Comparison of ENCODE assay signal across 15 cellular contexts in genomic region chr6:1024587-1024986, GRCh38.
DNase-seq lines count a peak whose midpoint lies in the region; ATAC-seq and TF ChIP-seq lines count a peak whose summit lies in the region.
"Had no signal": no experiment of that assay in that cellular context is flagged by ENCODE, and none has a peak within 500 bp of the region (broad histone marks: within the 10 kb centered on the region; RNA-seq: fewer than 3 reads in every experiment).

No MANE protein-coding gene starts in this region.

- in situ Hi-C loops in HAP-1 (cut with MboI; ENCODE audit: low sequenced_read_pairs), result no loop called here

- H3K9me3 ChIP-seq in PC-9 (ENCODE audit: insufficient read depth, low read depth) (no peaks in the 10 kb centered on the region), HAP-1 (no peaks in the 10 kb centered on the region)
- H3K9me3 ChIP-seq: Peyer's patch had no signal

- intact Hi-C loops in PC-9 (cut with micrococcal nuclease; ENCODE audit: unreplicated experiment), result no loop called here

- H4K20me1 ChIP-seq in PC-9 (ENCODE audit: insufficient read depth), result no peaks in the 10 kb centered on the region

- H3K4me3 ChIP-seq in PC-9 (no peak overlapping the region), HAP-1 (no peak overlapping the region)
- H3K4me3 ChIP-seq: left ventricle myocardium inferior, Peyer's patch, tibial nerve had no signal

- DNase-seq in GF-D8 (lab: John Stamatoyannopoulos, UW) (peak; percentile 16), PC-9 (peak in 1 of 2 experiments; percentile 92), epithelial cell of prostate (ENCODE audit: low read depth, low spot score) (peak; percentile 62), putamen (ENCODE audit: low spot score) (peak; percentile 12), DMS153 (lab: John Stamatoyannopoulos, UW) (no peak), NCI-H524 treated with DMSO at 0.1 percent for 48 hours (lab: John Stamatoyannopoulos, UW) (no peak), HAP-1 (ENCODE audit: low spot score in 2 of 2) (no peak)
- DNase-seq: activated CD4-positive, alpha-beta T cell treated with anti-CD3 and anti-CD28 coated beads for 48 hours; activated naive CD4-positive, alpha-beta T cell treated with anti-CD3 and anti-CD28 coated beads, Interleukin-2, amount 50 U/mL, for 16 hours; left ventricle myocardium inferior; NCI-H1694 treated with DMSO at 0.1 percent for 48 hours; Peyer's patch; posterior cingulate gyrus had no signal

- BruUV-seq in PC-9 (replicated peaks; lab: Mats Ljungman, UMichigan), result no TSS peak

- H3K36me3 ChIP-seq in PC-9 (ENCODE audit: low read depth) (no peaks in the 10 kb centered on the region), HAP-1 (replicated peaks) (no peaks in the 10 kb centered on the region)
- H3K36me3 ChIP-seq: left ventricle myocardium inferior, Peyer's patch, tibial nerve had no signal

- no peaks in the 10 kb centered on the region for H3F3A ChIP-seq in PC-9 (ENCODE audit: insufficient read depth, low read depth)

- POLR2A ChIA-PET in PC-9 (lab: Charles Lee; ENCODE audit: unreplicated experiment), result no interaction called here

- CTCF ChIA-PET in PC-9 (lab: Charles Lee), result no interaction called here

- no peak for TF ChIP-seq CTCF in PC-9 (conservative IDR thresholded peaks at IDR 0.05)

- no peak for ATAC-seq in HG03175 (IDR thresholded peaks at IDR 0.05; ENCODE audit: unreplicated experiment)

- H3K4me1 ChIP-seq in PC-9 (replicated peaks; ENCODE audit: insufficient read depth) (peaks cover 17% of the 10 kb centered on the region), HAP-1 (no peaks in the 10 kb centered on the region)
- H3K4me1 ChIP-seq: left ventricle myocardium inferior, Peyer's patch, tibial nerve had no signal

- H3K9me2 ChIP-seq in PC-9 (ENCODE audit: insufficient read depth), result no peaks in the 10 kb centered on the region

- no peaks in the 10 kb centered on the region for H3K79me2 ChIP-seq in PC-9 (ENCODE audit: low read depth)

- H3K27ac ChIP-seq in PC-9 (no peak overlapping the region), epithelial cell of prostate (no peak overlapping the region)
- H3K27ac ChIP-seq: left ventricle myocardium inferior, tibial nerve had no signal

- H3K27me3 ChIP-seq in PC-9 (ENCODE audit: insufficient read depth, low read depth) (no peaks in the 10 kb centered on the region), HAP-1 (ENCODE audit: low read depth) (no peaks in the 10 kb centered on the region)
- H3K27me3 ChIP-seq: Peyer's patch, tibial nerve had no signal

- peak overlapping the region; percentile 28; the same call in 1 of the 2 replicates for H3K4me2 ChIP-seq in PC-9

- H2AFZ ChIP-seq in PC-9, result no peak overlapping the region

Comparison
In these comparisons a context has a peak if more than half of its experiments do, and no peak if none do; other contexts are left out.
1. DNase-seq: peak in GF-D8 (single experiment), epithelial cell of prostate (single experiment) and putamen (single experiment); none in DMS153 (single experiment), NCI-H524 treated with DMSO at 0.1 percent for 48 hours (single experiment) and HAP-1 (0 of 2).